19 cellular contexts compared by ENCODE assay signal in the genomic region with DNA sequence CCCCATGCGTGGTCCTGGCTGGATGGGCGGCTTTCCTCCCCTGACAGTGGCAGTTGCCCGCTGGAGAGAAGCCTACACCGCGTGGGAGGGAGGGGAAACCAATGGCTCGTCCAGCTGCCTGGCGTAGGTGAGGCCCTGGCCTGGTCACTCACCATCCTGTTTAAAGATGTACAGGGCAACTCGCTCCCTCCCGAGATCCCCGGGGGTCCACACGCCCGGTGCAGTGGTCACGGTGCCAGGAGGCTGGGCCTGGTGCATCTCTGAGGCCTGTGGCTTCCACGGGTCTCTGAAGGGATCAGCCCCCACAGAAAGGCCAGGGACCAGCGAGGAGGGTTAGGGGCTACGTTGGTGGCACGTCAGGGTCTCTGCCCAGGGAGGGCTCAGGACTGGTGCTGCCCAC.
"Had no signal": no experiment of that assay in that cellular context is flagged by ENCODE, and none has a peak within 500 bp of the region (broad histone marks: within the 10 kb centered on the region; RNA-seq: fewer than 3 reads in every experiment).

No MANE protein-coding gene starts in this region.

- H3K9me3 Mint-ChIP-seq: activated CD4-positive, alpha-beta memory T cell treated with anti-CD3 and anti-CD28 coated beads for 36 hours; activated naive CD4-positive, alpha-beta T cell treated with anti-CD3 and anti-CD28 coated beads, Interleukin-2, amount 50 U/mL, for 72 hours; activated T-cell treated with anti-CD3 and anti-CD28 coated beads, Interleukin-2, amount 50 U/mL, for 4 hours; immature natural killer cell; natural killer cell treated with Interleukin-12 subunit alpha and Interleukin-12 subunit beta and Interleukin-15 and Interleukin-18, amount 100 ng/mL, for 72 hours; T-helper 2 cell treated with Interferon-gamma antibody and Interleukin-4, amounts not matched to agents 5 μg/mL and 100 μg/mL, for 36 hours had no signal

- H3K27ac Mint-ChIP-seq: activated CD4-positive, alpha-beta memory T cell treated with anti-CD3 and anti-CD28 coated beads for 36 hours; natural killer cell treated with Interleukin-12 subunit alpha and Interleukin-12 subunit beta and Interleukin-15 and Interleukin-18, amount 100 ng/mL, for 72 hours; T-helper 2 cell treated with Interferon-gamma antibody and Interleukin-4, amounts not matched to agents 5 μg/mL and 100 μg/mL, for 36 hours had no signal

- H3K27me3 Mint-ChIP-seq: activated CD4-positive, alpha-beta memory T cell treated with anti-CD3 and anti-CD28 coated beads for 36 hours; natural killer cell treated with Interleukin-12 subunit alpha and Interleukin-12 subunit beta and Interleukin-15 and Interleukin-18, amount 100 ng/mL, for 72 hours had no signal

- H3K4me3 ChIP-seq: lower lobe of right lung, mucosa of descending colon, psoas muscle, stomach had no signal

- H3K27ac ChIP-seq: lower lobe of right lung, psoas muscle, stomach had no signal

- ATAC-seq: activated naive CD4-positive, alpha-beta T cell treated with anti-CD3 and anti-CD28 coated beads, Interleukin-2, amount 50 U/mL, for 72 hours; activated T-cell treated with anti-CD3 and anti-CD28 coated beads, Interleukin-2, amount 50 U/mL, for 4 hours; esophagus mucosa; lower lobe of right lung; mucosa of descending colon; natural killer cell treated with Interleukin-12 subunit alpha and Interleukin-12 subunit beta and Interleukin-15 and Interleukin-18, amount 100 ng/mL, for 72 hours; psoas muscle had no signal

- H3K9me3 ChIP-seq: lower lobe of right lung, mucosa of descending colon, psoas muscle, stomach had no signal

- DNase-seq: activated CD4-positive, alpha-beta memory T cell treated with anti-CD3 and anti-CD28 coated beads for 36 hours; activated effector memory CD4-positive, alpha-beta T cell treated with anti-CD3 and anti-CD28 coated beads, Interleukin-2, amount 50 U/mL, for 16 hours; activated T-cell treated with anti-CD3 and anti-CD28 coated beads, Interleukin-2, amount 50 U/mL, for 4 hours; amniotic stem cell; immature natural killer cell; lower lobe of right lung; mucosa of descending colon; occipital lobe; psoas muscle; stimulated activated CD4-positive, alpha-beta T cell treated with anti-CD3 and anti-CD28 coated beads, Interleukin-15, amount 100 ng/mL, for 24 hours; stimulated activated CD4-positive, alpha-beta T cell treated with anti-CD3 and anti-CD28 coated beads, Interleukin-4, amount 100 ng/mL, for 24 hours; stomach had no signal

- FAIRE-seq: endometrium, urothelium cell line had no signal

- H3K27me3 ChIP-seq: stomach had no signal

- H3K4me3 Mint-ChIP-seq: activated CD4-positive, alpha-beta memory T cell treated with anti-CD3 and anti-CD28 coated beads for 36 hours; activated T-cell treated with anti-CD3 and anti-CD28 coated beads, Interleukin-2, amount 50 U/mL, for 4 hours; brain; immature natural killer cell; natural killer cell treated with Interleukin-12 subunit alpha and Interleukin-12 subunit beta and Interleukin-15 and Interleukin-18, amount 100 ng/mL, for 72 hours; T-helper 2 cell treated with Interferon-gamma antibody and Interleukin-4, amounts not matched to agents 5 μg/mL and 100 μg/mL, for 36 hours had no signal
